Comparison of ENCODE assay signal across 13 cellular contexts in the genomic region with DNA sequence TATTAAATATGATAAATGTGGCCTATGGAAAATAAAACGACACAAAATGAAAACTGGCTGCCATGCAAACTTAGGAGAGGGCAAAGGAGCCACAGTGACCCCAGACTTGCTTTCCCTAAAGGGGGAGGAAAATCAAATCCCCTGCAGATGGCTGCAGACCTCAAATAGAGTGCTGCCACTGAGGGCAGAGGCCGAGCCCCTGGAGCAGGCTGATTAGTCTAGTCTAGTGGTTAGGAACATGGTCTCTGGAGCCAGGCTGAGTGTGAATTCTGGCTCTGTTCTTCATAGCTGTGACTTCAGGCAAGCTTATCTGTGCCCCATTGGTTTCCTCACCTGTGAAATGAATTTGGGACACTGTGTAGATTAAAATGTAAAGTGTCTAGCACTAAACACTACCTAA.
DNase-seq lines count a peak whose midpoint lies in the region; ATAC-seq and TF ChIP-seq lines count a peak whose summit lies in the region.
"Had no signal": no experiment of that assay in that cellular context is flagged by ENCODE, and none has a peak within 500 bp of the region (broad histone marks: within the 10 kb centered on the region; RNA-seq: fewer than 3 reads in every experiment).

No MANE protein-coding gene starts in this region.

- H3K27ac Mint-ChIP-seq in activated naive CD8-positive, alpha-beta T cell treated with anti-CD3 and anti-CD28 coated beads, Interleukin-2, amount 10 ng/mL, durations not matched to agents 7 days and 5 days = peak overlapping the region; percentile 93
- H3K27ac Mint-ChIP-seq in natural killer cell treated with Interleukin-12 subunit alpha and Interleukin-12 subunit beta and Interleukin-15 and Interleukin-18, amount 100 ng/mL, for 72 hours = peak overlapping the region; percentile 90 to 91
- H3K27ac Mint-ChIP-seq in type B pancreatic cell = peak overlapping the region; percentile 34

- H3K36me3 Mint-ChIP-seq in activated naive CD8-positive, alpha-beta T cell treated with anti-CD3 and anti-CD28 coated beads, Interleukin-2, amount 10 ng/mL, durations not matched to agents 7 days and 5 days = peaks cover 10% of the 10 kb centered on the region
- H3K36me3 Mint-ChIP-seq in natural killer cell treated with Interleukin-12 subunit alpha and Interleukin-12 subunit beta and Interleukin-15 and Interleukin-18, amount 100 ng/mL, for 72 hours = peaks cover 2% of the 10 kb centered on the region
- H3K36me3 Mint-ChIP-seq in type B pancreatic cell = peaks cover under 1% of the 10 kb centered on the region

- peak overlapping the region in 11 of 12 donors; percentile 73 to 97 (median 91) for H3K27ac ChIP-seq in heart left ventricle

- peaks cover 83% of the 10 kb centered on the region for H3K4me1 Mint-ChIP-seq in activated naive CD8-positive, alpha-beta T cell treated with anti-CD3 and anti-CD28 coated beads, Interleukin-2, amount 10 ng/mL, durations not matched to agents 7 days and 5 days
- peaks cover 86 to 88% of the 10 kb centered on the region in 2 donors for H3K4me1 Mint-ChIP-seq in natural killer cell treated with Interleukin-12 subunit alpha and Interleukin-12 subunit beta and Interleukin-15 and Interleukin-18, amount 100 ng/mL, for 72 hours (ENCODE audit: low read depth in 2 of 2)
- peaks cover 55% of the 10 kb centered on the region for H3K4me1 Mint-ChIP-seq in type B pancreatic cell (ENCODE audit: unreplicated experiment)

- H3K36me3 ChIP-seq in heart left ventricle = no peaks in the 10 kb centered on the region

- TF ChIP-seq CTCF in heart left ventricle (IDR thresholded peaks at IDR 0.05) = no peak
- no peak for TF ChIP-seq CTCF in type B pancreatic cell (conservative IDR thresholded peaks at IDR 0.05)

- peak overlapping the region; percentile 81 for H3K4me3 Mint-ChIP-seq in activated naive CD8-positive, alpha-beta T cell treated with anti-CD3 and anti-CD28 coated beads, Interleukin-2, amount 10 ng/mL, durations not matched to agents 7 days and 5 days
- H3K4me3 Mint-ChIP-seq in natural killer cell treated with Interleukin-12 subunit alpha and Interleukin-12 subunit beta and Interleukin-15 and Interleukin-18, amount 100 ng/mL, for 72 hours = peak overlapping the region; percentile 93
- no peak overlapping the region for H3K4me3 Mint-ChIP-seq in type B pancreatic cell

- no peak for TF ChIP-seq POLR2A in heart left ventricle (IDR thresholded peaks at IDR 0.05)

- intact Hi-C loops in heart left ventricle (cut with DNase I) (loop anchor here in 1 of 10 donors (5.0 kb wide), 1 partner anchor 41 kb away; no protein-coding TSS in a partner anchor), cardiac septum (cut with DNase I) (no loop called here)

- no peaks in the 10 kb centered on the region for H3K9me3 ChIP-seq in heart left ventricle

- peaks cover 25 to 98% (median 90%) of the 10 kb centered on the region in 12 donors for H3K4me1 ChIP-seq in heart left ventricle

- POLR2A ChIA-PET in activated naive CD8-positive, alpha-beta T cell treated with anti-CD3 and anti-CD28 coated beads, Interleukin-2, amount 10 ng/mL, durations not matched to agents 7 days and 5 days (lab: Charles Lee) = interaction anchor here (0.6 to 2.7 kb wide), 5 partner anchors 9 to 34 kb away, joined by 3 to 20 read pairs (median 7); no protein-coding TSS in a partner anchor

- no peak for ATAC-seq in heart left ventricle
- no peak for ATAC-seq in activated naive CD8-positive, alpha-beta T cell treated with anti-CD3 and anti-CD28 coated beads, Interleukin-2, amount 10 ng/mL, durations not matched to agents 7 days and 5 days (ENCODE audit: low read depth)
- ATAC-seq in natural killer cell treated with Interleukin-12 subunit alpha and Interleukin-12 subunit beta and Interleukin-15 and Interleukin-18, amount 100 ng/mL, for 72 hours = no peak
- ATAC-seq: HepG2, sciatic nerve had no signal

- H3K27me3 Mint-ChIP-seq in activated naive CD8-positive, alpha-beta T cell treated with anti-CD3 and anti-CD28 coated beads, Interleukin-2, amount 10 ng/mL, durations not matched to agents 7 days and 5 days = no peaks in the 10 kb centered on the region
- no peaks in the 10 kb centered on the region for H3K27me3 Mint-ChIP-seq in natural killer cell treated with Interleukin-12 subunit alpha and Interleukin-12 subunit beta and Interleukin-15 and Interleukin-18, amount 100 ng/mL, for 72 hours
- no peaks in the 10 kb centered on the region for H3K27me3 Mint-ChIP-seq in type B pancreatic cell

- H3K9me3 Mint-ChIP-seq in activated naive CD8-positive, alpha-beta T cell treated with anti-CD3 and anti-CD28 coated beads, Interleukin-2, amount 10 ng/mL, durations not matched to agents 7 days and 5 days = no peaks in the 10 kb centered on the region
- H3K9me3 Mint-ChIP-seq in natural killer cell treated with Interleukin-12 subunit alpha and Interleukin-12 subunit beta and Interleukin-15 and Interleukin-18, amount 100 ng/mL, for 72 hours = no peaks in the 10 kb centered on the region
- H3K9me3 Mint-ChIP-seq in type B pancreatic cell = no peaks in the 10 kb centered on the region

- WGBS in heart left ventricle, 4 donors = 52 to 74% (median 59%) methylated on average over 2 of the region's 2 CpGs

- H3K4me3 ChIP-seq in heart left ventricle = no peak overlapping the region

- DNase-seq in heart left ventricle (no peak), cardiac septum (ENCODE audit: low spot score) (no peak), type B pancreatic cell (ENCODE audit: extremely low spot score, unreplicated experiment) (no peak), GM03348 (ENCODE audit: low spot score) (no peak), NAMALWA (ENCODE audit: low spot score) (no peak)
- no peak for DNase-seq in activated naive CD8-positive, alpha-beta T cell treated with anti-CD3 and anti-CD28 coated beads, Interleukin-2, amount 10 ng/mL, durations not matched to agents 7 days and 5 days
- DNase-seq in natural killer cell treated with Interleukin-12 subunit alpha and Interleukin-12 subunit beta and Interleukin-15 and Interleukin-18, amount 100 ng/mL, for 72 hours (ENCODE audit: low spot score) = no peak
- DNase-seq in stimulated activated naive CD4-positive, alpha-beta T cell treated with Interleukin-2 at 50 U/mL for 16 hours (lab: John Stamatoyannopoulos, UW) = no peak
- DNase-seq: head of caudate nucleus, mesenchymal stem cell, NCI-H187 treated with DMSO at 0.1 percent for 48 hours had no signal

- no peaks in the 10 kb centered on the region for H3K27me3 ChIP-seq in heart left ventricle

Comparison
In these comparisons a context has a peak if more than half of its experiments do, and no peak if none do; other contexts are left out.
1. H3K27ac Mint-ChIP-seq: peak in every context shown above with its lines; median percentile 93 in activated naive CD8-positive, alpha-beta T cell treated with anti-CD3 and anti-CD28 coated beads, Interleukin-2, amount 10 ng/mL, durations not matched to agents 7 days and 5 days; 90 in natural killer cell treated with Interleukin-12 subunit alpha and Interleukin-12 subunit beta and Interleukin-15 and Interleukin-18, amount 100 ng/mL, for 72 hours; 34 in type B pancreatic cell.